Comparison of ENCODE assay signal across 8 cellular contexts in the genomic region with DNA sequence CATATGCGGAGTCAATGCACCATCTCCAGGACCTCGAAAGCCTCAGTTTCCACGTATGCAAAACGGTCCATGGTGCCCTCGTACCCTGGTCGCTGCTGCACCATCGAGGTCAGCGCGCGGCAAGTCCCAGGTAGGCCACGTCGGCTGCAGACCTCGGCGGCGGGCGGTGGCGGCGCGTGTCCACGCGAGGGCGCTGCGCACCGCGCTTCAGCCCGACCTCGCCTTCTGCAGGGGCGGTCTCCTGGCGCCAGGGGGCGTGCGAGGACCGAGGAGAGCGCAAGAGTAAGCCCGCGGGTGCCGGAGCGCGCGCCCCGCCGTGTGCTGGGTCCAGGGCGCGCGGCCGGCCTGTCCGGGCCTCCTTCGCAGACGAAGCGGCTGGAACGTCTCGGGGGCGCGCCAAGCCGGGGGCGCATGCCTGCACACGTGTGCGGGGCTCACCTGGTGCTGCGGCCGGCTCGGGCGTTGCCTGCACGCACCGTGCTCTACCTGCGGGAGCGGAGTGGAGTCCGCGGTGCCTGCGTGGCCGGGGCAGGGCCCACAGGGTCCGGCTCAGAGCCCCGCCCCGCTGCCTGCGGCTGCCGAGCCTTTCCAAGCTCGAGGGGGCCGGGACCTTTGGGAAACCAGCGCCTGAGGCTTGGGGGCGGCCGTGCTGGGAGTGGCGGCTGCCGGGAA. TPM values are rescaled to one million over a fixed set of nuclear protein-coding genes. Genes with fewer than 3 reads are reported as not detected.
DNase-seq lines count a peak whose midpoint lies in the region; ATAC-seq and TF ChIP-seq lines count a peak whose summit lies in the region.

No MANE protein-coding gene starts in this region.

- H3K4me3 Mint-ChIP-seq in osteocyte (ENCODE audit: unreplicated experiment): no peak overlapping the region

- H3K36me3 ChIP-seq in DND-41 (ENCODE audit: insufficient read depth, low read length) (peaks cover 28% of the 10 kb centered on the region), testis (ENCODE audit: low read depth, missing control alignments) (no peaks in the 10 kb centered on the region)

- peak; percentile 20 for TF ChIP-seq CTCF in DND-41 (IDR thresholded peaks at IDR 0.05; ENCODE audit: borderline replicate concordance, extremely low read depth, low read length, poor library complexity, severe bottlenecking)
- TF ChIP-seq CTCF in osteocyte (IDR thresholded peaks at IDR 0.05): peak; percentile 100
- TF ChIP-seq CTCF in testis (IDR thresholded peaks at IDR 0.05): peak; percentile 99 to 100 (median 99)

- H3K79me2 ChIP-seq in DND-41 (ENCODE audit: insufficient read depth, low read length): no peaks in the 10 kb centered on the region

- no peaks in the 10 kb centered on the region for H3K9me3 Mint-ChIP-seq in osteocyte (ENCODE audit: unreplicated experiment)

- peaks cover 9% of the 10 kb centered on the region for H3K36me3 Mint-ChIP-seq in osteocyte (ENCODE audit: unreplicated experiment)

- WGBS in testis, 2 donors: 1 to 2% methylated on average over 33 to 65 of the region's 81 CpGs

- H3K9ac ChIP-seq in DND-41 (ENCODE audit: low read depth, low read length): no peak overlapping the region

- no peak overlapping the region for H3K4me3 ChIP-seq in DND-41 (ENCODE audit: low read depth in 1 of 2, low read length in 2 of 2)
- peak overlapping the region; percentile 55 to 70 for H3K4me3 ChIP-seq in testis

- peaks cover 27% of the 10 kb centered on the region for H4K20me1 ChIP-seq in DND-41 (ENCODE audit: insufficient read depth, low read length)

- H3K27me3 ChIP-seq in DND-41 (ENCODE audit: insufficient read depth, low read length, poor library complexity) (no peaks in the 10 kb centered on the region), testis (no peaks in the 10 kb centered on the region)

- DNase-seq in DND-41 (no peak), HuH-7.5 (ENCODE audit: low spot score) (peak; percentile 91), SK-MEL-5 (ENCODE audit: low read depth, low spot score) (peak; percentile 56), Right ventricle myocardium inferior (ENCODE audit: missing footprints) (peak; percentile 94), osteocyte (ENCODE audit: extremely low spot score, unreplicated experiment) (peak; percentile 96), testis (peak; percentile 94)
- DNase-seq in activated naive CD4-positive, alpha-beta T cell treated with anti-CD3 and anti-CD28 coated beads, Interleukin-2, amount 50 U/mL, for 16 hours: peak; percentile 90

- in situ Hi-C loops in SK-MEL-5 (cut with HindIII; ENCODE audit: low pct_unique_long_range_greater_than_20kb, low sequenced_read_pairs): no loop called here

- intact Hi-C loops in Right ventricle myocardium inferior (cut with DNase I): loop anchor here (5.0 kb wide), 3 partner anchors 112 to 1682 kb away; no protein-coding TSS in a partner anchor
- intact Hi-C loops in testis (cut with DNase I; ENCODE audit: low total_unique reads): no loop called here

- ATAC-seq in DND-41 (ENCODE audit: insufficient read depth, low read depth) (no peak), GM21528 (IDR thresholded peaks at IDR 0.05; ENCODE audit: low FRiP score, unreplicated experiment) (peak; percentile 83), Right ventricle myocardium inferior (peak; percentile 94)

- H3K27me3 Mint-ChIP-seq in osteocyte (ENCODE audit: unreplicated experiment): no peaks in the 10 kb centered on the region

- H3K9me3 ChIP-seq in DND-41 (ENCODE audit: insufficient read depth, low read length, severe bottlenecking) (no peaks in the 10 kb centered on the region), testis (no peaks in the 10 kb centered on the region)

- TF ChIP-seq POLR2A in testis (IDR thresholded peaks at IDR 0.05): no peak

- no peaks in the 10 kb centered on the region for H3K4me1 ChIP-seq in DND-41 (ENCODE audit: insufficient read depth, low read length)
- peaks cover 6% of the 10 kb centered on the region for H3K4me1 ChIP-seq in testis

- no peak overlapping the region for H3K4me2 ChIP-seq in DND-41 (ENCODE audit: insufficient read depth, low read length)

- H3K27ac ChIP-seq in DND-41 (ENCODE audit: low read length) (no peak overlapping the region), testis (peak overlapping the region in 1 of 2 donors; percentile 22)

- H2AFZ ChIP-seq in DND-41 (ENCODE audit: low read depth, low read length): no peak overlapping the region

- no peaks in the 10 kb centered on the region for H3K4me1 Mint-ChIP-seq in osteocyte (ENCODE audit: unreplicated experiment)

- H3K27ac Mint-ChIP-seq in osteocyte (ENCODE audit: unreplicated experiment): no peak overlapping the region

RNA-seq across cellular contexts. Expression of a gene that starts 54.0 kb away (rescaled TPM):
- 127 and 129 TPM in 2 replicates for total RNA-seq in SK-MEL-5 (2014; rRNA removed; shearing (Covaris generic))
- polyA plus RNA-seq in SK-MEL-5 (2015; cell fraction: cytosol; rRNA removed): 85.4 and 88.3 TPM in 2 replicates
- polyA plus RNA-seq in SK-MEL-5 (2015; cell fraction: nucleus; rRNA removed): 26.2 and 28.4 TPM in 2 replicates
- total RNA-seq in Right ventricle myocardium inferior (74.3 TPM), osteocyte (58.7 and 61.2 TPM in 2 replicates), testis (10 to 100 TPM; 60.8 to 63.5 TPM)
- polyA plus RNA-seq in testis (ENCODE audit: insufficient read depth, low read depth, low replicate concordance): 141 TPM

Comparison
In these comparisons a context has a peak if more than half of its experiments do, and no peak if none do; other contexts are left out.
1. H3K4me3 ChIP-seq: peak in testis (2 of 2); none in DND-41 (0 of 2).
2. CTCF ChIP-seq: peak in every context shown above with its lines; median percentile 100 in osteocyte; 99 in testis; 20 in DND-41.